In genomic region chr5:84487963-84488362, GRCh38 we compare ENCODE assay signal across 1 cellular context.
TF ChIP-seq lines count a peak whose summit lies in the region.

No MANE protein-coding gene starts in this region.

TF ChIP-seq in SK-N-SH treated with all-trans-retinoic acid at 6 μM for 48 hours, 23 proteins besides CTCF, POLR2A, EP300 and RAD21 (continued from another document):
- TF ChIP-seq TSHZ2 (CRISPR knock-in tag; IDR thresholded peaks at IDR 0.05): no peak
- TF ChIP-seq POU6F1 (CRISPR knock-in tag; IDR thresholded peaks at IDR 0.05; ENCODE audit: borderline replicate concordance, low read depth): no peak
- TF ChIP-seq ZNF8 (CRISPR knock-in tag; IDR thresholded peaks at IDR 0.05): no peak
